Comparison of ENCODE assay signal across 8 cellular contexts in genomic region chr7:100157334-100158228, GRCh38. TPM values are rescaled to one million over a fixed set of nuclear protein-coding genes. Genes with fewer than 3 reads are reported as not detected.
A peak's percentile ranks its signal among the peaks of the same experiment; 100 is the strongest.
DNase-seq lines count a peak whose midpoint lies in the region; ATAC-seq, FAIRE-seq and TF ChIP-seq lines count a peak whose summit lies in the region.

No MANE protein-coding gene starts in this region.

- H3K9ac ChIP-seq in GM23248 (peak overlapping the region; percentile 82), SK-N-MC (ENCODE audit: insufficient read length) (peak overlapping the region; percentile 88)

- no peak for DNase-seq in AG04449 (ENCODE audit: low read depth, low spot score)
- DNase-seq in GM23248, result peak; percentile 74
- no peak for DNase-seq in SK-N-MC (ENCODE audit: low read depth, low spot score)
- no peak for DNase-seq in naive B cell
- DNase-seq in GM19239 (ENCODE audit: insufficient read length, low spot score), result no peak

- H3K4me3 ChIP-seq in AG04449 (ENCODE audit: low read depth, low read length) (peak overlapping the region; percentile 71), GM23248 (peak overlapping the region; percentile 97), SK-N-MC (peak overlapping the region; percentile 88)

- peak overlapping the region; percentile 79 for H3K4me2 ChIP-seq in GM23248 (ENCODE audit: unreplicated experiment)

- peaks cover 20 to 60% (median 54%) of the 10 kb centered on the region in 3 donors for H3K4me1 Mint-ChIP-seq in naive B cell

- no peaks in the 10 kb centered on the region; the same call in 1 of the 2 replicates for H3K36me3 ChIP-seq in GM23248 (ENCODE audit: low read depth)
- H3K36me3 ChIP-seq in SK-N-MC (ENCODE audit: insufficient read depth, low read length), result peaks cover 30% of the 10 kb centered on the region; the same call in 1 of the 2 replicates

- no peak for FAIRE-seq in GM19239 (lab: Jason Lieb, UNC)

- no peak overlapping the region; the same call in 1 of the 2 replicates for H2AFZ ChIP-seq in GM23248

- POLR2A ChIA-PET in AG04449 (lab: Yijun Ruan, JAX), result interaction anchor here (1.3 kb wide), 1 partner anchor 9 kb away, joined by 9 read pairs; the partner anchor contains the start of gene LAMTOR4

- peak; percentile 24 for TF ChIP-seq CTCF in AG04449 (IDR thresholded peaks at IDR 0.05; ENCODE audit: insufficient read depth, low read length, missing control alignments)

- H3K4me1 ChIP-seq in GM23248 (ENCODE audit: insufficient read depth), result peaks cover 5% of the 10 kb centered on the region; the same call in 1 of the 2 replicates

- H3K27ac ChIP-seq in GM23248 (no peak overlapping the region), SK-N-MC (no peak overlapping the region)

- peaks cover 17% of the 10 kb centered on the region; the same call in 1 of the 2 replicates for H3K79me2 ChIP-seq in GM23248 (ENCODE audit: insufficient read depth)

- H3F3A ChIP-seq in GM23248 (ENCODE audit: insufficient read depth), result 0 out of 2 replicates have a peak, but pooled peaks cover 3% of the 10 kb centered on the region

- no peaks in the 10 kb centered on the region for H3K9me3 Mint-ChIP-seq in naive B cell

- 28 to 47% methylated on average over 15 to 32 of the region's 32 CpGs for WGBS in GM23248 (ENCODE audit: low coverage in 1 of 2, low lambda C conversion rate in 2 of 2, missing lambda C conversion rate in 2 of 2), 2 experiments

- H3K27me3 ChIP-seq in GM23248 (replicated peaks; ENCODE audit: insufficient read depth), result no peaks in the 10 kb centered on the region

- in situ Hi-C loops in GM23248 (cut with MboI), result no loop called here

- peak overlapping the region; percentile 66 to 95 (median 89) for H3K27ac Mint-ChIP-seq in naive B cell

- no peaks in the 10 kb centered on the region for H3K9me2 ChIP-seq in GM23248 (ENCODE audit: insufficient read depth)

- ATAC-seq in esophagus mucosa, result peak; percentile 77
- ATAC-seq in naive B cell (ENCODE audit: low read depth in 2 of 2), result no peak
- ATAC-seq in GM18517 (IDR thresholded peaks at IDR 0.05; ENCODE audit: unreplicated experiment), result no peak
- ATAC-seq in GM18520 (IDR thresholded peaks at IDR 0.05; ENCODE audit: unreplicated experiment), result no peak

- H3K36me3 Mint-ChIP-seq in naive B cell, result peaks cover under 1 to 3% of the 10 kb centered on the region in 2 donors

- no peaks in the 10 kb centered on the region for H3K9me3 ChIP-seq in GM23248 (ENCODE audit: low read depth)
- no peaks in the 10 kb centered on the region for H3K9me3 ChIP-seq in SK-N-MC (ENCODE audit: low read depth, low read length)

- CTCF ChIA-PET in AG04449 (lab: Yijun Ruan, JAX), result interaction anchor here (1.1 to 5.1 kb wide), 5 partner anchors 10 to 60 kb away, joined by 3 to 31 read pairs (median 3); no protein-coding TSS in a partner anchor

- H3K4me3 Mint-ChIP-seq in naive B cell, result peak overlapping the region; percentile 78 to 92 (median 88)

- H3K27me3 Mint-ChIP-seq in naive B cell, result no peaks in the 10 kb centered on the region

- H4K20me1 ChIP-seq in GM23248 (ENCODE audit: insufficient read depth), result no peaks in the 10 kb centered on the region; the same call in 1 of the 2 replicates

RNA-seq across cellular contexts. Expression of gene TRAPPC14, which starts 0.9 kb away (rescaled TPM):
- 7.0 and 11.8 TPM in 2 replicates for total RNA-seq in GM23248 (2014; rRNA removed; shearing (Covaris generic))
- polyA plus RNA-seq in GM23248 (2016; fragmentation: Nextera tagmentation; extraction: Ambion mirVana), result 5.1 and 5.8 TPM in 2 replicates
- total RNA-seq in esophagus mucosa, result 16.3 TPM
- polyA plus RNA-seq in naive B cell (ENCODE audit: low read depth in 6 of 6), result 1 to 10 TPM; 2.0 to 9.1 (median 3.3) TPM

RNA-seq across cellular contexts. Expression of gene LAMTOR4, which starts 8.9 kb away (rescaled TPM):
- total RNA-seq in GM23248 (2014; rRNA removed; shearing (Covaris generic)), result 49.4 and 54.0 TPM in 2 replicates
- 92.2 and 96.7 TPM in 2 replicates for polyA plus RNA-seq in GM23248 (2016; fragmentation: Nextera tagmentation; extraction: Ambion mirVana)
- 71.1 TPM for total RNA-seq in esophagus mucosa
- 100 to 1,000 TPM; 407 to 579 (median 480) TPM for polyA plus RNA-seq in naive B cell (ENCODE audit: low read depth in 6 of 6)

RNA-seq across cellular contexts. Expression of gene GAL3ST4, which starts 10.8 kb away (rescaled TPM):
- 0.51 and 1.6 TPM in 2 replicates for total RNA-seq in GM23248 (2014; rRNA removed; shearing (Covaris generic))
- polyA plus RNA-seq in GM23248 (2016; fragmentation: Nextera tagmentation; extraction: Ambion mirVana) (1.5 TPM in 2 replicates), naive B cell (ENCODE audit: low read depth in 6 of 6) (under 1 TPM in 5 of 6 donors, not detected in 1; 0.13 to 0.40 (median 0.23) TPM)
- 5.6 TPM for total RNA-seq in esophagus mucosa

RNA-seq across cellular contexts. Expression of gene GPC2, which starts 19.6 kb away (rescaled TPM):
- 0.22 and 1.0 TPM in 2 replicates for total RNA-seq in GM23248 (2014; rRNA removed; shearing (Covaris generic))
- 0.16 TPM in 1 of 2 replicates, not detected in the other for polyA plus RNA-seq in GM23248 (2016; fragmentation: Nextera tagmentation; extraction: Ambion mirVana)
- total RNA-seq in esophagus mucosa, result 0.20 TPM
- polyA plus RNA-seq in naive B cell (ENCODE audit: low read depth in 6 of 6), result under 1 TPM in 4 of 6 donors, not detected in 2; 0.18 to 0.84 (median 0.28) TPM

RNA-seq across cellular contexts. Expression of gene STAG3, which starts 20.1 kb away (rescaled TPM):
- 0.97 TPM in 1 of 2 replicates, not detected in the other for total RNA-seq in GM23248 (2014; rRNA removed; shearing (Covaris generic))
- polyA plus RNA-seq in GM23248 (2016; fragmentation: Nextera tagmentation; extraction: Ambion mirVana), result 0.65 and 1.1 TPM in 2 replicates
- total RNA-seq in esophagus mucosa, result 0.48 TPM
- 100 to 1,000 TPM in 5 of 6 donors, 10 to 100 TPM in 1; 97.1 to 221 (median 129) TPM for polyA plus RNA-seq in naive B cell (ENCODE audit: low read depth in 6 of 6)
